ENCODE assay signal across 9 cellular contexts in the genomic region with DNA sequence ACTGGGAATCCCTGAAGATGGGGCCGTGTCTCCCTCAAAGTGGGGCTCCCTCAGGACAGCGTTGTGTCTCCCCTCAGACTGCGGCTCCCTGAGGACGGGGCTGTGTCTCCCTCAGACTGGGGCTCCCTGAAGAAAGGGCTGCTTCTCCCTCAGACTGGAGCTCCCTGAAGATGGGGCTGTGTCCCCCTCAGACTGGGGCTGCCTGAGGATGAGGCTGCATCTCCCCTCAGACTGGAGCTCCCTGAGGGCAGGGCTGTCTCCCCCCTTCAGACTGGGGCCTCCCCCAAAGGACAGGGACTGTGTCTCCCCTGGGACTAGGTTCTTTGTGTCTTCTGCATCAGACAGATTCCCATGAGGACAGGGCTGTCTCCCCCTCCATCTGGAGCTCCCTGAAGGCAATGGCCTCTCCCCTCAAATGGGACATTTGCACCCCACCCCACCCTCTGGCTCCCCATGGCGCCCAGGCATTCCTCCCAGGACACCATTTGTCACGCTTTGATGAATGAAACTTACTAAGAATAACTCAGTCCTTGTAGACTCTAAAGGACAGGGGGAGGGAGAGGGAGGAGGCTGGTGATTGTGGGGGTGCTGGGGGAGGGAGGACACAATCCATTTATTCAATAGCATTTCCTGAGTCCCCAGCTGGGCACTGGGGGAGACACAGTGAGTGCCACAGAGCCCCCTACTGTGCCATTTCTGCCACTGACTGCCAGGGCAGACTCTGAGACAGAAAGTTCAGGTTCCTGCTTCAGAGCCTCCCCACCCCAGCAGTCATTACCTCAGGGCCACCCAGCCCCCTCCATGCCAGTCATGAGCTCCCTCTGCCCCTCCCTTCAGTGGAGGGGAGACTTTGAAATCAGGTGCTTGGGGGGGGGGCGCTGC.
DNase-seq lines count a peak whose midpoint lies in the region; ATAC-seq, FAIRE-seq and TF ChIP-seq lines count a peak whose summit lies in the region.
"Had no signal": no experiment of that assay in that cellular context is flagged by ENCODE, and none has a peak within 500 bp of the region (broad histone marks: within the 10 kb centered on the region; RNA-seq: fewer than 3 reads in every experiment).

No MANE protein-coding gene starts in this region.

- H3K27ac ChIP-seq in foreskin keratinocyte (no peak overlapping the region), spleen (no peak overlapping the region)
- H3K27ac ChIP-seq: left lung had no signal

- peak; percentile 65 for DNase-seq in A172 (ENCODE audit: low spot score)
- no peak for DNase-seq in GM12864 (ENCODE audit: low read depth)
- peak; percentile 54 for DNase-seq in RCC 7860 (ENCODE audit: low spot score)
- no peak for DNase-seq in foreskin keratinocyte
- no peak for DNase-seq in NOMO-1 treated with DMSO at 0.1 percent for 48 hours (lab: John Stamatoyannopoulos, UW; ENCODE audit: unreplicated experiment)
- DNase-seq in spleen, result no peak

- intact Hi-C loops in spleen (cut with DNase I; ENCODE audit: low total_unique reads), result no loop called here

- H3K4me3 ChIP-seq in GM12864 (ENCODE audit: low read depth, low read length), result no peak overlapping the region
- no peak overlapping the region for H3K4me3 ChIP-seq in spleen
- H3K4me3 ChIP-seq: left lung had no signal

- TF ChIP-seq POLR2A in spleen (IDR thresholded peaks at IDR 0.05), result no peak

- H3K9me3 ChIP-seq in spleen, result no peaks in the 10 kb centered on the region
- H3K9me3 ChIP-seq: left lung had no signal

- H3K27me3 ChIP-seq in foreskin keratinocyte (peaks cover 31% of the 10 kb centered on the region), spleen (replicated peaks in 1 of 7) (peaks cover 0 to 87% (median 47%) of the 10 kb centered on the region in 7 donors)

- H3K36me3 ChIP-seq in spleen, result no peaks in the 10 kb centered on the region
- H3K36me3 ChIP-seq: left lung had no signal

- WGBS in spleen, 5 donors, result 49 to 63% (median 53%) methylated on average over 3 to 7 of the region's 7 CpGs

- ATAC-seq in foreskin keratinocyte, result no peak
- ATAC-seq in GM19035 (IDR thresholded peaks at IDR 0.05; ENCODE audit: unreplicated experiment), result no peak
- ATAC-seq in HG03520 (IDR thresholded peaks at IDR 0.05; ENCODE audit: unreplicated experiment), result no peak
- ATAC-seq: left lung had no signal

- TF ChIP-seq CTCF in GM12864 (IDR thresholded peaks at IDR 0.05; ENCODE audit: low read depth, low read length, missing control alignments), result peak; percentile 53
- peak; percentile 50 for TF ChIP-seq CTCF in foreskin keratinocyte (conservative IDR thresholded peaks at IDR 0.05)
- peak in 1 of 11 experiments; percentile 23 for TF ChIP-seq CTCF in spleen (IDR thresholded peaks at IDR 0.05 in 8 of 11, conservative IDR thresholded peaks at IDR 0.05 in 3 of 11)

- no peak for FAIRE-seq in RCC 7860 (lab: Jason Lieb, UNC)

- H3K4me1 ChIP-seq in foreskin keratinocyte (peaks cover 18% of the 10 kb centered on the region), spleen (peaks cover 11 to 36% (median 22%) of the 10 kb centered on the region in 6 donors)

Comparison
In these comparisons a context has a peak if more than half of its experiments do, and no peak if none do; other contexts are left out.
1. DNase-seq: peak in A172 (single experiment) and RCC 7860 (single experiment); none in GM12864 (single experiment), foreskin keratinocyte (0 of 2), NOMO-1 treated with DMSO at 0.1 percent for 48 hours (single experiment) and spleen (single experiment).